Comparison of ENCODE assay signal across 8 cellular contexts in the genomic region with DNA sequence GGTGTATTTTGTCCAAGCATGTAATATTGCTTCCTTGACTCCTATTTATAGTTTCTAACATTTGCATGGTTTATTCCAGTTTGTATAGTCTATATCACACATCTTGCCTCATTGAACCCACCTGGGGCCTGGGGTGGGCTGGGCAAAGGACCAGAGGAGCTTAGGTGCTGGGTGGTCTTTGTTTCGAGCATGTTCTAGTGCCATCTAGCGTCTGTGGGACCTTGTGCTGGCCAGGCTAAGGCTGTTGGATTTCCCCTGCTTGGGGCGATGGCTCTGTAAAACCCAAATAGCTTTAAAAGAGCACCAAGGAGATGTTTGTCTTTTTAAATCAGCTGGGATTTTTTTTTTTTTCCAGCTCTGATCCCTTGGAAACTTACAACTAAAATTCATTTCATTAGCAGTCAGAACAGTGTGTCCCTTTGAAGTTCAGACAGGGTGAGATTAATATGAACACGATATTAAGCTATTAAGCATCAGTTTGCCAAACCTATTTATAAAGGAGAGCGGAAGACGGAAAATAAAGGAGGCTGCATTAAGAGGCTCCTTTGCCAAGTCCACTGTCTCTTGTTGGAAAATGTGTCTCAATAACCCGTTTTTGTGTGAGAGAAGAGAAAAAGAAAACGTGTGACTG.
A peak's percentile ranks its signal among the peaks of the same experiment; 100 is the strongest.
DNase-seq lines count a peak whose midpoint lies in the region; ATAC-seq, FAIRE-seq and TF ChIP-seq lines count a peak whose summit lies in the region.

No MANE protein-coding gene starts in this region.

- H3K27ac ChIP-seq in mammary epithelial cell (ENCODE audit: insufficient read depth, low read depth, low read length) = no peak overlapping the region
- no peak overlapping the region for H3K27ac ChIP-seq in kidney (ENCODE audit: low read depth in 2 of 2, low read length in 2 of 2)
- no peak overlapping the region for H3K27ac ChIP-seq in upper lobe of left lung
- H3K27ac ChIP-seq in PC-9 = no peak overlapping the region

- H3K4me1 ChIP-seq in mammary epithelial cell (ENCODE audit: insufficient read depth, low read length) (peaks cover 6% of the 10 kb centered on the region), kidney (ENCODE audit: control insufficient read depth in 1 of 2, insufficient read depth in 1 of 2, low read depth in 1 of 2, low read length in 2 of 2) (peaks cover 0 to 3% of the 10 kb centered on the region in 2 donors), upper lobe of left lung (no peaks in the 10 kb centered on the region), PC-9 (replicated peaks; ENCODE audit: insufficient read depth) (no peaks in the 10 kb centered on the region)

- POLR2A ChIA-PET in PC-9 (lab: Charles Lee; ENCODE audit: unreplicated experiment) = no interaction called here

- CTCF ChIA-PET in mammary epithelial cell (lab: Charles Lee; ENCODE audit: low non-redundant PET) (no interaction called here), PC-9 (lab: Charles Lee) (interaction anchor here (0.7 kb wide), 1 partner anchor 309 kb away, joined by 4 read pairs; no protein-coding TSS in a partner anchor)

- no peaks in the 10 kb centered on the region for H3K27me3 ChIP-seq in mammary epithelial cell (ENCODE audit: insufficient read depth, low read length)
- H3K27me3 ChIP-seq in upper lobe of left lung = no peaks in the 10 kb centered on the region
- H3K27me3 ChIP-seq in PC-9 (ENCODE audit: insufficient read depth, low read depth) = no peaks in the 10 kb centered on the region

- H3F3A ChIP-seq in PC-9 (ENCODE audit: insufficient read depth, low read depth) = no peaks in the 10 kb centered on the region; the same call in 1 of the 2 replicates

- no peaks in the 10 kb centered on the region for H3K79me2 ChIP-seq in mammary epithelial cell (ENCODE audit: insufficient read depth, low read length)
- H3K79me2 ChIP-seq in PC-9 (ENCODE audit: low read depth) = no peaks in the 10 kb centered on the region

- no peaks in the 10 kb centered on the region for H3K36me3 ChIP-seq in mammary epithelial cell (ENCODE audit: insufficient read depth, low read length)
- H3K36me3 ChIP-seq in kidney (ENCODE audit: control insufficient read depth in 1 of 2, insufficient read depth in 2 of 2, low read length in 2 of 2) = no peaks in the 10 kb centered on the region
- no peaks in the 10 kb centered on the region for H3K36me3 ChIP-seq in upper lobe of left lung
- H3K36me3 ChIP-seq in PC-9 (ENCODE audit: low read depth) = no peaks in the 10 kb centered on the region

- ATAC-seq in upper lobe of left lung (ENCODE audit: low FRiP score in 2 of 2) = peak in 1 of 2 donors; percentile 79

- H3K9ac ChIP-seq in mammary epithelial cell (ENCODE audit: insufficient read depth, low read length) = no peak overlapping the region
- no peak overlapping the region for H3K9ac ChIP-seq in kidney (ENCODE audit: low read length in 2 of 2)

- no peaks in the 10 kb centered on the region for H3K9me2 ChIP-seq in PC-9 (ENCODE audit: insufficient read depth)

- no peak for FAIRE-seq in kidney (lab: Jason Lieb, UNC)

- no peaks in the 10 kb centered on the region for H4K20me1 ChIP-seq in mammary epithelial cell (ENCODE audit: insufficient read depth, low read length)
- H4K20me1 ChIP-seq in PC-9 (ENCODE audit: insufficient read depth) = no peaks in the 10 kb centered on the region

- intact Hi-C loops in mammary epithelial cell (cut with micrococcal nuclease) = no loop called here
- intact Hi-C loops in kidney (cut with DNase I) = no loop called here
- intact Hi-C loops in PC-9 (cut with micrococcal nuclease; ENCODE audit: unreplicated experiment) = no loop called here

- TF ChIP-seq CTCF in GM12874 (IDR thresholded peaks at IDR 0.05; ENCODE audit: insufficient read depth, low read depth, low read length) (peak; percentile 68), mammary epithelial cell (conservative IDR thresholded peaks at IDR 0.05 in 1 of 2, IDR thresholded peaks at IDR 0.05 in 1 of 2; ENCODE audit: extremely low read depth in 1 of 2, insufficient read depth in 1 of 2, low read depth in 1 of 2, low read length in 2 of 2) (peak; percentile 58 to 60), kidney (IDR thresholded peaks at IDR 0.05; ENCODE audit: borderline replicate concordance, extremely low read depth, insufficient read depth) (peak; percentile 72), upper lobe of left lung (IDR thresholded peaks at IDR 0.05) (peak in 5 of 6 experiments; percentile 25 to 56 (median 39)), PC-9 (conservative IDR thresholded peaks at IDR 0.05) (no peak)

- no peak overlapping the region for H3K4me2 ChIP-seq in mammary epithelial cell (ENCODE audit: insufficient read depth, low read depth, low read length)
- no peak overlapping the region for H3K4me2 ChIP-seq in PC-9

- BruUV-seq in mammary epithelial cell (replicated peaks; lab: Mats Ljungman, UMichigan) = no TSS peak
- no TSS peak for BruUV-seq in PC-9 (replicated peaks; lab: Mats Ljungman, UMichigan)

- DNase-seq in NCI-H2227 (lab: John Stamatoyannopoulos, UW; ENCODE audit: unreplicated experiment) (peak; percentile 73), mammary epithelial cell (no peak), kidney (no peak), upper lobe of left lung (peak in 1 of 2 donors; percentile 30), PC-9 (no peak), NOMO-1 treated with DMSO at 0.1 percent for 48 hours (lab: John Stamatoyannopoulos, UW; ENCODE audit: unreplicated experiment) (no peak)
- DNase-seq in effector CD8-positive, alpha-beta T cell (lab: John Stamatoyannopoulos, UW) = no peak

- dilution Hi-C loops in mammary epithelial cell (cut with HindIII; ENCODE audit: low sequenced_read_pairs) = no loop called here

- WGBS in mammary epithelial cell (ENCODE audit: low coverage, missing lambda C conversion rate) = 41% methylated on average over 8 of the region's 8 CpGs
- 51% methylated on average over 8 of the region's 8 CpGs for WGBS in upper lobe of left lung, 2 donors

- no peak for TF ChIP-seq POLR2A in upper lobe of left lung (IDR thresholded peaks at IDR 0.05)

- in situ Hi-C loops in mammary epithelial cell (cut with MboI; ENCODE audit: low sequenced_read_pairs in 2 of 2) = no loop called here

- no peak for TF ChIP-seq EP300 in upper lobe of left lung (IDR thresholded peaks at IDR 0.05)

- H2AFZ ChIP-seq in mammary epithelial cell (ENCODE audit: low read depth, low read length) (no peak overlapping the region), PC-9 (no peak overlapping the region)

- no peak overlapping the region for H3K4me3 ChIP-seq in mammary epithelial cell (replicated peaks in 1 of 3; ENCODE audit: insufficient read depth in 1 of 3, low read depth in 2 of 3, low read length in 3 of 3)
- no peak overlapping the region for H3K4me3 ChIP-seq in kidney (ENCODE audit: low read length in 2 of 2)
- H3K4me3 ChIP-seq in upper lobe of left lung = no peak overlapping the region
- no peak overlapping the region for H3K4me3 ChIP-seq in PC-9

- H3K9me3 ChIP-seq in mammary epithelial cell (replicated peaks; ENCODE audit: insufficient read depth, low read length) (no peaks in the 10 kb centered on the region), kidney (ENCODE audit: control insufficient read depth in 1 of 2, low read length in 2 of 2) (no peaks in the 10 kb centered on the region), upper lobe of left lung (no peaks in the 10 kb centered on the region), PC-9 (ENCODE audit: insufficient read depth, low read depth) (no peaks in the 10 kb centered on the region)
